ENCODE assay signal across 9 cellular contexts in genomic region chr4:121139533-121140222, GRCh38. TPM values are rescaled to one million over a fixed set of nuclear protein-coding genes. Genes with fewer than 3 reads are reported as not detected.
DNase-seq lines count a peak whose midpoint lies in the region; ATAC-seq and TF ChIP-seq lines count a peak whose summit lies in the region.
"Had no signal": no experiment of that assay in that cellular context is flagged by ENCODE, and none has a peak within 500 bp of the region (broad histone marks: within the 10 kb centered on the region; RNA-seq: fewer than 3 reads in every experiment).

No MANE protein-coding gene starts in this region.

- H3K27ac ChIP-seq in transverse colon: no peak overlapping the region

- peaks cover 0 to 6% (median 0%) of the 10 kb centered on the region in 4 donors for H3K4me1 ChIP-seq in transverse colon

- no peak for TF ChIP-seq EP300 in transverse colon (IDR thresholded peaks at IDR 0.05; ENCODE audit: low read depth)

- H3K36me3 ChIP-seq in transverse colon: no peaks in the 10 kb centered on the region

- DNase-seq in activated naive CD4-positive, alpha-beta T cell treated with anti-CD3 and anti-CD28 coated beads for 36 hours: peak; percentile 29
- DNase-seq in activated naive CD4-positive, alpha-beta T cell treated with anti-CD3 and anti-CD28 coated beads, Interleukin-2, amount 50 U/mL, for 16 hours: no peak
- peak; percentile 36 for DNase-seq in activated CD8-positive, alpha-beta T cell treated with anti-CD3 and anti-CD28 coated beads for 36 hours
- DNase-seq in stimulated activated naive CD8-positive, alpha-beta T cell treated with anti-CD3 and anti-CD28 coated beads, Interleukin-15, Interleukin-2, amounts not matched to agents 100 U/mL and 50 U/mL, for 24 hours: no peak
- DNase-seq in transverse colon (no peak), GM19240 (ENCODE audit: insufficient read length, low spot score) (no peak), OCI-M1 (lab: John Stamatoyannopoulos, UW) (no peak)
- DNase-seq: NCI-H1436 treated with DMSO at 0.1 percent for 48 hours had no signal

- WGBS in transverse colon (ENCODE audit: low coverage in 1 of 2), 2 donors: 58 to 74% methylated on average over 5 to 7 of the region's 7 CpGs

- no peak for TF ChIP-seq CTCF in activated CD8-positive, alpha-beta T cell treated with anti-CD3 and anti-CD28 coated beads for 36 hours (IDR thresholded peaks at IDR 0.05)
- TF ChIP-seq CTCF in transverse colon (IDR thresholded peaks at IDR 0.05): no peak

- peak overlapping the region; percentile 79 for H3K27ac Mint-ChIP-seq in activated naive CD4-positive, alpha-beta T cell treated with anti-CD3 and anti-CD28 coated beads for 36 hours
- H3K27ac Mint-ChIP-seq in activated CD8-positive, alpha-beta T cell treated with anti-CD3 and anti-CD28 coated beads for 36 hours: peak overlapping the region; percentile 91

- TF ChIP-seq POLR2A in transverse colon (IDR thresholded peaks at IDR 0.05): no peak

- intact Hi-C loops in activated naive CD4-positive, alpha-beta T cell treated with anti-CD3 and anti-CD28 coated beads for 36 hours (cut with micrococcal nuclease): loop anchor here (1.0 kb wide), 5 partner anchors 11 to 117 kb away; no protein-coding TSS in a partner anchor
- intact Hi-C loops in activated CD8-positive, alpha-beta T cell treated with anti-CD3 and anti-CD28 coated beads for 36 hours (cut with micrococcal nuclease): loop anchor here (5.0 kb wide), 1 partner anchor 38 kb away; no protein-coding TSS in a partner anchor
- intact Hi-C loops in transverse colon (cut with DNase I; ENCODE audit: low total_unique reads): no loop called here

- no peaks in the 10 kb centered on the region for H3K9me3 Mint-ChIP-seq in activated naive CD4-positive, alpha-beta T cell treated with anti-CD3 and anti-CD28 coated beads for 36 hours
- no peaks in the 10 kb centered on the region for H3K9me3 Mint-ChIP-seq in activated CD8-positive, alpha-beta T cell treated with anti-CD3 and anti-CD28 coated beads for 36 hours

- POLR2A ChIA-PET in activated CD8-positive, alpha-beta T cell treated with anti-CD3 and anti-CD28 coated beads for 36 hours (lab: Charles Lee): no interaction called here

- peaks cover 4% of the 10 kb centered on the region for H3K36me3 Mint-ChIP-seq in activated naive CD4-positive, alpha-beta T cell treated with anti-CD3 and anti-CD28 coated beads for 36 hours (ENCODE audit: low read depth)
- H3K36me3 Mint-ChIP-seq in activated CD8-positive, alpha-beta T cell treated with anti-CD3 and anti-CD28 coated beads for 36 hours (ENCODE audit: low read depth): peaks cover 19% of the 10 kb centered on the region

- H3K4me1 Mint-ChIP-seq in activated naive CD4-positive, alpha-beta T cell treated with anti-CD3 and anti-CD28 coated beads for 36 hours (ENCODE audit: low read depth): peaks cover 57% of the 10 kb centered on the region
- peaks cover 58% of the 10 kb centered on the region for H3K4me1 Mint-ChIP-seq in activated CD8-positive, alpha-beta T cell treated with anti-CD3 and anti-CD28 coated beads for 36 hours (ENCODE audit: low read depth)

- ATAC-seq in HG02798 (IDR thresholded peaks at IDR 0.05; ENCODE audit: poor library complexity, unreplicated experiment): peak; percentile 58
- ATAC-seq in activated CD8-positive, alpha-beta T cell treated with anti-CD3 and anti-CD28 coated beads for 36 hours: peak; percentile 71
- ATAC-seq in stimulated activated naive CD8-positive, alpha-beta T cell treated with anti-CD3 and anti-CD28 coated beads, Interleukin-15, Interleukin-2, amounts not matched to agents 100 U/mL and 50 U/mL, for 24 hours: peak; percentile 81

- H3K27me3 Mint-ChIP-seq in activated naive CD4-positive, alpha-beta T cell treated with anti-CD3 and anti-CD28 coated beads for 36 hours (ENCODE audit: low read depth): no peaks in the 10 kb centered on the region
- H3K27me3 Mint-ChIP-seq in activated CD8-positive, alpha-beta T cell treated with anti-CD3 and anti-CD28 coated beads for 36 hours: no peaks in the 10 kb centered on the region

- no peaks in the 10 kb centered on the region for H3K27me3 ChIP-seq in transverse colon

- no peaks in the 10 kb centered on the region for H3K9me3 ChIP-seq in transverse colon

- CTCF ChIA-PET in activated naive CD4-positive, alpha-beta T cell treated with anti-CD3 and anti-CD28 coated beads for 36 hours (lab: Charles Lee): interaction anchor here (2.3 kb wide), 1 partner anchor 53 kb away, joined by 10 read pairs; no protein-coding TSS in a partner anchor
- CTCF ChIA-PET in activated CD8-positive, alpha-beta T cell treated with anti-CD3 and anti-CD28 coated beads for 36 hours (lab: Charles Lee): interaction anchor here (0.7 to 2.0 kb wide), 4 partner anchors 26 to 113 kb away, joined by 3 to 7 read pairs (median 4); no protein-coding TSS in a partner anchor

- no peak overlapping the region for H3K4me3 ChIP-seq in transverse colon

- in situ Hi-C loops in transverse colon (cut with MboI; ENCODE audit: low pct_ligation_motif_present in 1 of 4, low pct_unique_long_range_greater_than_20kb in 1 of 4, low sequenced_read_pairs in 3 of 4): no loop called here

- no peak overlapping the region for H3K4me3 Mint-ChIP-seq in activated naive CD4-positive, alpha-beta T cell treated with anti-CD3 and anti-CD28 coated beads for 36 hours
- no peak overlapping the region for H3K4me3 Mint-ChIP-seq in activated CD8-positive, alpha-beta T cell treated with anti-CD3 and anti-CD28 coated beads for 36 hours

RNA-seq across cellular contexts. Expression of gene TNIP3, which starts 24.4 kb away (rescaled TPM):
- 1 to 10 TPM; 1.8 to 2.7 TPM for total RNA-seq in activated naive CD4-positive, alpha-beta T cell treated with anti-CD3 and anti-CD28 coated beads for 36 hours
- 1 to 10 TPM; 1.9 to 2.4 TPM for total RNA-seq in activated CD8-positive, alpha-beta T cell treated with anti-CD3 and anti-CD28 coated beads for 36 hours
- 1 to 10 TPM in 1 of 4 donors, under 1 TPM in 2, not detected in 1; 0.41 to 1.8 (median 0.79) TPM for total RNA-seq in transverse colon

Comparison
In these comparisons a context has a peak if more than half of its experiments do, and no peak if none do; other contexts are left out.
1. DNase-seq: peak in activated naive CD4-positive, alpha-beta T cell treated with anti-CD3 and anti-CD28 coated beads for 36 hours (single experiment) and activated CD8-positive, alpha-beta T cell treated with anti-CD3 and anti-CD28 coated beads for 36 hours (single experiment); none in activated naive CD4-positive, alpha-beta T cell treated with anti-CD3 and anti-CD28 coated beads, Interleukin-2, amount 50 U/mL, for 16 hours (single experiment), stimulated activated naive CD8-positive, alpha-beta T cell treated with anti-CD3 and anti-CD28 coated beads, Interleukin-15, Interleukin-2, amounts not matched to agents 100 U/mL and 50 U/mL, for 24 hours (single experiment), transverse colon (single experiment), GM19240 (single experiment) and OCI-M1 (single experiment).
2. Peak in every context shown above with its lines, with median percentiles within 50 percentile points of each other: ATAC-seq.